8 cellular contexts compared by ENCODE assay signal in genomic region chr1:184563308-184563707, GRCh38.
A peak's percentile ranks its signal among the peaks of the same experiment; 100 is the strongest.
DNase-seq lines count a peak whose midpoint lies in the region; ATAC-seq lines count a peak whose summit lies in the region.

No MANE protein-coding gene starts in this region.

- intact Hi-C loops in posterior vena cava (cut with DNase I) = loop anchor here in 1 of 2 donors (10.0 kb wide), 1 partner anchor 179 kb away; the partner anchor contains the start of gene C1orf21

- peak; percentile 18 for DNase-seq in GM04504 (ENCODE audit: low read depth)
- DNase-seq in NCI-H2227 (lab: John Stamatoyannopoulos, UW; ENCODE audit: unreplicated experiment) = peak; percentile 32
- peak; percentile 78 for DNase-seq in cerebellar cortex (ENCODE audit: low spot score)
- peak; percentile 68 for DNase-seq in midbrain (lab: John Stamatoyannopoulos, UW)
- DNase-seq in epidermal melanocyte (ENCODE audit: insufficient read length, low spot score) = no peak
- DNase-seq in posterior vena cava (ENCODE audit: low spot score) = no peak

- ATAC-seq in GM18870 (IDR thresholded peaks at IDR 0.05; ENCODE audit: unreplicated experiment) (no peak), HG03442 (IDR thresholded peaks at IDR 0.05; ENCODE audit: unreplicated experiment) (no peak)

Comparison
In these comparisons a context has a peak if more than half of its experiments do, and no peak if none do; other contexts are left out.
1. DNase-seq: peak in GM04504 (single experiment), NCI-H2227 (single experiment), cerebellar cortex (single experiment) and midbrain (single experiment); none in epidermal melanocyte (single experiment) and posterior vena cava (single experiment).